Comparison of ENCODE assay signal across 8 cellular contexts in the genomic region with DNA sequence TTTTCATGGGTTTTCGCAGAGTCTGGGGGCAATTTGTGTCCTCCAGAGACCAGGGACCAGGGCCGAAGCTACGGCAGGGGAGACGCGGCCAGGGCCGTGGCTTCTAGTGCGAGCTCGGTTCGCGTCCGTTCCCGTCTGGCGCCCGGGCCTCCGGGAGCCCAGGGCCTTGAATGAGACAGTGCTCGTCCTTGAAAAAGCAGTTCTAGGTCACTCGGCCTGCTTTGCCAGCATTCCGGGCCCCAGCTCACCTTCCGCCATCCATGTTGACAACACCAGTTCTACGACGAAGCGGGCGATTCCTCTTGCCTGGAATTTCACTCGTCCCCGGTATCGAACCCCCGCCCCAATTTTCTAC. TPM values are rescaled to one million over a fixed set of nuclear protein-coding genes. Genes with fewer than 3 reads are reported as not detected.
DNase-seq lines count a peak whose midpoint lies in the region; ATAC-seq and TF ChIP-seq lines count a peak whose summit lies in the region.

No MANE protein-coding gene starts in this region.

- H3K4me3 Mint-ChIP-seq in activated T-helper 1 cell treated with anti-CD3 and anti-CD28 coated beads, Interleukin-12 subunit alpha, Interleukin-12 subunit beta, Interleukin-2, Interleukin-4 antibody, amounts not matched to agents 30 ng/mL and 10 ng/mL and 1 ng/mL, durations not matched to agents 14 hours and 24 hours and 36 hours = peak overlapping the region; percentile 88
- peak overlapping the region; percentile 96 for H3K4me3 Mint-ChIP-seq in glutamatergic neuron (ENCODE audit: unreplicated experiment)

- intact Hi-C loops in activated T-helper 1 cell treated with anti-CD3 and anti-CD28 coated beads, Interleukin-12 subunit alpha, Interleukin-12 subunit beta, Interleukin-2, Interleukin-4 antibody, amounts not matched to agents 30 ng/mL and 10 ng/mL and 1 ng/mL, durations not matched to agents 14 hours and 24 hours and 36 hours (cut with micrococcal nuclease) = loop anchor here (1.0 to 2.0 kb wide), 8 partner anchors 16 to 518 kb away; partner anchors contain the start of genes ASB8, CCDC184, CCNT1 and PFKM
- intact Hi-C loops in posterior vena cava (cut with DNase I) = no loop called here

- H3K27ac Mint-ChIP-seq in activated T-helper 1 cell treated with anti-CD3 and anti-CD28 coated beads, Interleukin-12 subunit alpha, Interleukin-12 subunit beta, Interleukin-2, Interleukin-4 antibody, amounts not matched to agents 30 ng/mL and 10 ng/mL and 1 ng/mL, durations not matched to agents 14 hours and 24 hours and 36 hours = peak overlapping the region; percentile 86
- H3K27ac Mint-ChIP-seq in glutamatergic neuron (ENCODE audit: unreplicated experiment) = peak overlapping the region; percentile 98

- TF ChIP-seq CTCF in glutamatergic neuron (IDR thresholded peaks at IDR 0.05; ENCODE audit: partially characterized antibody, unreplicated experiment) = no peak

- DNase-seq in DMS 273 (lab: John Stamatoyannopoulos, UW; ENCODE audit: unreplicated experiment) = peak; percentile 37
- no peak for DNase-seq in DMS 273 treated with DMSO at 0.1 percent for 48 hours (lab: John Stamatoyannopoulos, UW)
- no peak for DNase-seq in activated T-helper 1 cell treated with anti-CD3 and anti-CD28 coated beads, Interleukin-12 subunit alpha, Interleukin-12 subunit beta, Interleukin-2, Interleukin-4 antibody, amounts not matched to agents 30 ng/mL and 10 ng/mL and 1 ng/mL, durations not matched to agents 14 hours and 24 hours and 36 hours (ENCODE audit: low spot score)
- peak; percentile 43 for DNase-seq in glutamatergic neuron
- peak; percentile 81 for DNase-seq in posterior vena cava (ENCODE audit: low spot score)
- DNase-seq in NCI-H2081 (lab: John Stamatoyannopoulos, UW) = no peak
- no peak for DNase-seq in A172 (ENCODE audit: low spot score)

- ATAC-seq in HG03097 (IDR thresholded peaks at IDR 0.05; ENCODE audit: low FRiP score, unreplicated experiment) = peak; percentile 10

- peaks cover 25% of the 10 kb centered on the region for H3K36me3 Mint-ChIP-seq in activated T-helper 1 cell treated with anti-CD3 and anti-CD28 coated beads, Interleukin-12 subunit alpha, Interleukin-12 subunit beta, Interleukin-2, Interleukin-4 antibody, amounts not matched to agents 30 ng/mL and 10 ng/mL and 1 ng/mL, durations not matched to agents 14 hours and 24 hours and 36 hours (ENCODE audit: low read depth)
- peaks cover 17% of the 10 kb centered on the region for H3K36me3 Mint-ChIP-seq in glutamatergic neuron (ENCODE audit: unreplicated experiment)

- H3K4me1 Mint-ChIP-seq in activated T-helper 1 cell treated with anti-CD3 and anti-CD28 coated beads, Interleukin-12 subunit alpha, Interleukin-12 subunit beta, Interleukin-2, Interleukin-4 antibody, amounts not matched to agents 30 ng/mL and 10 ng/mL and 1 ng/mL, durations not matched to agents 14 hours and 24 hours and 36 hours (ENCODE audit: low read depth) = peaks cover 44% of the 10 kb centered on the region
- H3K4me1 Mint-ChIP-seq in glutamatergic neuron (ENCODE audit: low read depth, unreplicated experiment) = no peaks in the 10 kb centered on the region

- H3K27me3 Mint-ChIP-seq in activated T-helper 1 cell treated with anti-CD3 and anti-CD28 coated beads, Interleukin-12 subunit alpha, Interleukin-12 subunit beta, Interleukin-2, Interleukin-4 antibody, amounts not matched to agents 30 ng/mL and 10 ng/mL and 1 ng/mL, durations not matched to agents 14 hours and 24 hours and 36 hours (ENCODE audit: insufficient read depth) = peaks cover 17% of the 10 kb centered on the region
- peaks cover 5% of the 10 kb centered on the region for H3K27me3 Mint-ChIP-seq in glutamatergic neuron (ENCODE audit: unreplicated experiment)

- H3K9me3 Mint-ChIP-seq in activated T-helper 1 cell treated with anti-CD3 and anti-CD28 coated beads, Interleukin-12 subunit alpha, Interleukin-12 subunit beta, Interleukin-2, Interleukin-4 antibody, amounts not matched to agents 30 ng/mL and 10 ng/mL and 1 ng/mL, durations not matched to agents 14 hours and 24 hours and 36 hours = peaks cover 27% of the 10 kb centered on the region
- H3K9me3 Mint-ChIP-seq in glutamatergic neuron (ENCODE audit: unreplicated experiment) = peaks cover 11% of the 10 kb centered on the region

RNA-seq across cellular contexts. Expression of gene OR10AD1, which starts 4.5 kb away (rescaled TPM):
- not detected in 2 replicates for total RNA-seq in activated T-helper 1 cell treated with anti-CD3 and anti-CD28 coated beads, Interleukin-12 subunit alpha, Interleukin-12 subunit beta, Interleukin-2, Interleukin-4 antibody, amounts not matched to agents 30 ng/mL and 10 ng/mL and 1 ng/mL, durations not matched to agents 14 hours and 24 hours and 36 hours
- total RNA-seq in glutamatergic neuron (ENCODE audit: unreplicated experiment) (not detected), posterior vena cava (not detected)
- not detected in 2 replicates for total RNA-seq in A172 (2014; rRNA removed; shearing (Covaris generic))

RNA-seq across cellular contexts. Expression of gene CCDC184, which starts 15.2 kb away (rescaled TPM):
- total RNA-seq in activated T-helper 1 cell treated with anti-CD3 and anti-CD28 coated beads, Interleukin-12 subunit alpha, Interleukin-12 subunit beta, Interleukin-2, Interleukin-4 antibody, amounts not matched to agents 30 ng/mL and 10 ng/mL and 1 ng/mL, durations not matched to agents 14 hours and 24 hours and 36 hours = 0.61 and 0.75 TPM in 2 replicates
- total RNA-seq in glutamatergic neuron (ENCODE audit: unreplicated experiment) = 36.2 TPM
- total RNA-seq in posterior vena cava = under 1 TPM; 0.48 to 0.74 TPM
- total RNA-seq in A172 (2014; rRNA removed; shearing (Covaris generic)) = 0.29 TPM in 1 of 2 replicates, not detected in the other

RNA-seq across cellular contexts. Expression of gene ASB8, which starts 41.3 kb away (rescaled TPM):
- 33.3 and 36.1 TPM in 2 replicates for total RNA-seq in activated T-helper 1 cell treated with anti-CD3 and anti-CD28 coated beads, Interleukin-12 subunit alpha, Interleukin-12 subunit beta, Interleukin-2, Interleukin-4 antibody, amounts not matched to agents 30 ng/mL and 10 ng/mL and 1 ng/mL, durations not matched to agents 14 hours and 24 hours and 36 hours
- total RNA-seq in glutamatergic neuron (ENCODE audit: unreplicated experiment) (43.5 TPM), posterior vena cava (10 to 100 TPM; 34.7 to 37.8 TPM)
- total RNA-seq in A172 (2014; rRNA removed; shearing (Covaris generic)) = 15.4 and 17.2 TPM in 2 replicates

Comparison
In these comparisons a context has a peak if more than half of its experiments do, and no peak if none do; other contexts are left out.
1. DNase-seq: peak in DMS 273 (single experiment), glutamatergic neuron (single experiment) and posterior vena cava (single experiment); none in DMS 273 treated with DMSO at 0.1 percent for 48 hours (single experiment), activated T-helper 1 cell treated with anti-CD3 and anti-CD28 coated beads, Interleukin-12 subunit alpha, Interleukin-12 subunit beta, Interleukin-2, Interleukin-4 antibody, amounts not matched to agents 30 ng/mL and 10 ng/mL and 1 ng/mL, durations not matched to agents 14 hours and 24 hours and 36 hours (single experiment), NCI-H2081 (0 of 2) and A172 (single experiment).
2. RNA of gene CCDC184, which starts 15.2 kb away (total RNA-seq): 36.2 TPM in glutamatergic neuron (single experiment); 0.61 to 0.75 TPM in activated T-helper 1 cell treated with anti-CD3 and anti-CD28 coated beads, Interleukin-12 subunit alpha, Interleukin-12 subunit beta, Interleukin-2, Interleukin-4 antibody, amounts not matched to agents 30 ng/mL and 10 ng/mL and 1 ng/mL, durations not matched to agents 14 hours and 24 hours and 36 hours, 0.48 to 0.74 TPM in posterior vena cava and 0.29 TPM in A172; every median in the first group is over 10 times any median in the second.